ENCODE assay signal across 20 cellular contexts in the genomic region with DNA sequence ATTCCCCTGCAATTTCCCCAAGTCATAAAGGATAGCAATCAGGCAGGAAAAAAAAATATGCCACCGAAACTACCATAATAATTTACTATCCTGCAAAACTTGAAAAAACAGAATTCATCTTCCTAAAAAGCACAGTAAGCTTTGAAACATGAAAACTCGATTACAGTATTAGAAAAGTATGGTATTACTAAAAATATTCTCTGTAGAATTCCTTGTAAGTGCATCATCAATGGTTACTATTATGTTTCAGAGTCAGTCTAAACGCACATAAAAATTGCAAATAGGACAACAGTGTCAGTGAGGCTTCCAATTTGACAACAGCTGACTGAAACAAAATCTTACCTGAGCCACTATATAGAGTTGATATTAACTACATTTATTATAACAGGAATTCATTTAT. TPM values are rescaled to one million over a fixed set of nuclear protein-coding genes. Genes with fewer than 3 reads are reported as not detected.
DNase-seq lines count a peak whose midpoint lies in the region; ATAC-seq and TF ChIP-seq lines count a peak whose summit lies in the region.
"Had no signal": no experiment of that assay in that cellular context is flagged by ENCODE, and none has a peak within 500 bp of the region (broad histone marks: within the 10 kb centered on the region; RNA-seq: fewer than 3 reads in every experiment).

No MANE protein-coding gene starts in this region.

- no peaks in the 10 kb centered on the region for H3K36me3 ChIP-seq in esophagus muscularis mucosa
- H3K36me3 ChIP-seq: pancreas, upper lobe of left lung had no signal

- H3K9me3 ChIP-seq in esophagus muscularis mucosa: no peaks in the 10 kb centered on the region
- H3K9me3 ChIP-seq: pancreas, upper lobe of left lung had no signal

- TF ChIP-seq CTCF in activated B cell treated with CpG ODN at 0.5 μM for 24 hours (IDR thresholded peaks at IDR 0.05) (no peak), esophagus muscularis mucosa (IDR thresholded peaks at IDR 0.05) (no peak)

- WGBS in esophagus muscularis mucosa: 69% methylated on average over 3 of the region's 3 CpGs

- intact Hi-C loops in activated CD4-positive, alpha-beta T cell treated with anti-CD3 and anti-CD28 coated beads, Interleukin-2, amount 10 ng/mL, durations not matched to agents 24 days and 14 days (cut with micrococcal nuclease): no loop called here
- intact Hi-C loops in activated B cell treated with CpG ODN at 0.5 μM for 24 hours (cut with micrococcal nuclease) (no loop called here), esophagus muscularis mucosa (cut with DNase I) (no loop called here), head of caudate nucleus (cut with DNase I) (no loop called here)

- H3K4me3 ChIP-seq in esophagus muscularis mucosa: no peak overlapping the region
- H3K4me3 ChIP-seq: pancreas, skin epidermis, upper lobe of left lung had no signal

- H3K27me3 ChIP-seq in esophagus muscularis mucosa: no peaks in the 10 kb centered on the region
- H3K27me3 ChIP-seq: pancreas, upper lobe of left lung had no signal

- peaks cover 28% of the 10 kb centered on the region for H3K36me3 Mint-ChIP-seq in activated CD4-positive, alpha-beta T cell treated with anti-CD3 and anti-CD28 coated beads, Interleukin-2, amount 10 ng/mL, durations not matched to agents 24 days and 14 days (ENCODE audit: low read depth)
- H3K36me3 Mint-ChIP-seq in activated B cell treated with CpG ODN at 0.5 μM for 24 hours (ENCODE audit: low read depth): peaks cover 9% of the 10 kb centered on the region
- H3K36me3 Mint-ChIP-seq in stimulated activated effector memory CD8-positive, alpha-beta T cell treated with anti-CD3 and anti-CD28 coated beads, Interleukin-12 subunit alpha, Interleukin-12 subunit beta, amount 100 ng/mL, for 72 hours: peaks cover 17% of the 10 kb centered on the region

- H3K4me1 ChIP-seq in esophagus muscularis mucosa: peaks cover 28 to 57% (median 44%) of the 10 kb centered on the region in 4 donors

- peaks cover 30% of the 10 kb centered on the region for H3K4me1 Mint-ChIP-seq in activated CD4-positive, alpha-beta T cell treated with anti-CD3 and anti-CD28 coated beads, Interleukin-2, amount 10 ng/mL, durations not matched to agents 24 days and 14 days
- peaks cover 67% of the 10 kb centered on the region for H3K4me1 Mint-ChIP-seq in activated B cell treated with CpG ODN at 0.5 μM for 24 hours
- peaks cover 58% of the 10 kb centered on the region for H3K4me1 Mint-ChIP-seq in stimulated activated effector memory CD8-positive, alpha-beta T cell treated with anti-CD3 and anti-CD28 coated beads, Interleukin-12 subunit alpha, Interleukin-12 subunit beta, amount 100 ng/mL, for 72 hours

- H3K9me3 Mint-ChIP-seq in activated CD4-positive, alpha-beta T cell treated with anti-CD3 and anti-CD28 coated beads, Interleukin-2, amount 10 ng/mL, durations not matched to agents 24 days and 14 days: peaks cover 4% of the 10 kb centered on the region
- H3K9me3 Mint-ChIP-seq in activated B cell treated with CpG ODN at 0.5 μM for 24 hours: peaks cover 2% of the 10 kb centered on the region
- H3K9me3 Mint-ChIP-seq in stimulated activated effector memory CD8-positive, alpha-beta T cell treated with anti-CD3 and anti-CD28 coated beads, Interleukin-12 subunit alpha, Interleukin-12 subunit beta, amount 100 ng/mL, for 72 hours: no peaks in the 10 kb centered on the region

- DNase-seq in activated CD4-positive, alpha-beta T cell treated with anti-CD3 and anti-CD28 coated beads, Interleukin-2, amount 10 ng/mL, durations not matched to agents 24 days and 14 days: no peak
- DNase-seq in activated CD4-positive, alpha-beta T cell treated with anti-CD3 and anti-CD28 coated beads, Interleukin-2, amount 50 U/mL, for 48 hours: no peak
- no peak for DNase-seq in activated B cell treated with CpG ODN at 0.5 μM for 24 hours
- DNase-seq in foreskin melanocyte: peak; percentile 18
- no peak for DNase-seq in stimulated activated effector memory CD8-positive, alpha-beta T cell treated with anti-CD3 and anti-CD28 coated beads, Interleukin-12 subunit alpha, Interleukin-12 subunit beta, amount 100 ng/mL, for 72 hours (ENCODE audit: low spot score in 2 of 2)
- no peak for DNase-seq in esophagus muscularis mucosa (ENCODE audit: extremely low spot score)
- no peak for DNase-seq in NCI-H510A (lab: John Stamatoyannopoulos, UW)
- DNase-seq in head of caudate nucleus: no peak
- DNase-seq: cortex of kidney; GDM1; GOT3; KG1; kidney glomerular epithelial cell; NCI-H1048; pancreas; PC-3; stimulated activated naive CD4-positive, alpha-beta T cell treated with Interleukin-2 at 50 U/mL for 16 hours; upper lobe of left lung had no signal

- no peak overlapping the region for H3K27ac ChIP-seq in esophagus muscularis mucosa (replicated peaks in 1 of 4)
- H3K27ac ChIP-seq: pancreas, upper lobe of left lung had no signal

- no peak for TF ChIP-seq POLR2A in esophagus muscularis mucosa (IDR thresholded peaks at IDR 0.05; ENCODE audit: low read depth)

- ATAC-seq in activated B cell treated with CpG ODN at 0.5 μM for 24 hours (ENCODE audit: low read depth): no peak
- ATAC-seq in stimulated activated effector memory CD8-positive, alpha-beta T cell treated with anti-CD3 and anti-CD28 coated beads, Interleukin-12 subunit alpha, Interleukin-12 subunit beta, amount 100 ng/mL, for 72 hours: no peak
- ATAC-seq: esophagus mucosa, pancreas, PC-3 had no signal

- CTCF ChIA-PET in activated B cell treated with CpG ODN at 0.5 μM for 24 hours (lab: Charles Lee): interaction anchor here (0.6 to 1.3 kb wide), 3 partner anchors 15 to 397 kb away, joined by 3 to 4 read pairs (median 3); no protein-coding TSS in a partner anchor

- H3K4me3 Mint-ChIP-seq in activated CD4-positive, alpha-beta T cell treated with anti-CD3 and anti-CD28 coated beads, Interleukin-2, amount 10 ng/mL, durations not matched to agents 24 days and 14 days: no peak overlapping the region
- H3K4me3 Mint-ChIP-seq in activated B cell treated with CpG ODN at 0.5 μM for 24 hours: peak overlapping the region; percentile 36
- no peak overlapping the region for H3K4me3 Mint-ChIP-seq in stimulated activated effector memory CD8-positive, alpha-beta T cell treated with anti-CD3 and anti-CD28 coated beads, Interleukin-12 subunit alpha, Interleukin-12 subunit beta, amount 100 ng/mL, for 72 hours

- no peak for TF ChIP-seq EP300 in esophagus muscularis mucosa (IDR thresholded peaks at IDR 0.05)

- H3K27me3 Mint-ChIP-seq in activated CD4-positive, alpha-beta T cell treated with anti-CD3 and anti-CD28 coated beads, Interleukin-2, amount 10 ng/mL, durations not matched to agents 24 days and 14 days: no peaks in the 10 kb centered on the region
- no peaks in the 10 kb centered on the region for H3K27me3 Mint-ChIP-seq in activated B cell treated with CpG ODN at 0.5 μM for 24 hours

- POLR2A ChIA-PET in activated B cell treated with CpG ODN at 0.5 μM for 24 hours (lab: Charles Lee): interaction anchor here (0.8 to 2.7 kb wide), 4 partner anchors 10 to 68 kb away, joined by 3 to 10 read pairs (median 4); no protein-coding TSS in a partner anchor

- H3K27ac Mint-ChIP-seq in activated CD4-positive, alpha-beta T cell treated with anti-CD3 and anti-CD28 coated beads, Interleukin-2, amount 10 ng/mL, durations not matched to agents 24 days and 14 days: peak overlapping the region; percentile 47
- H3K27ac Mint-ChIP-seq in activated B cell treated with CpG ODN at 0.5 μM for 24 hours: peak overlapping the region; percentile 67
- peak overlapping the region; percentile 60 for H3K27ac Mint-ChIP-seq in stimulated activated effector memory CD8-positive, alpha-beta T cell treated with anti-CD3 and anti-CD28 coated beads, Interleukin-12 subunit alpha, Interleukin-12 subunit beta, amount 100 ng/mL, for 72 hours

RNA-seq across cellular contexts. Expression of a gene that starts 44.9 kb away (rescaled TPM):
- 80.0 and 85.2 TPM in 2 replicates for total RNA-seq in activated CD4-positive, alpha-beta T cell treated with anti-CD3 and anti-CD28 coated beads, Interleukin-2, amount 10 ng/mL, durations not matched to agents 24 days and 14 days
- total RNA-seq in activated B cell treated with CpG ODN at 0.5 μM for 24 hours (88.2 and 106 TPM in 2 replicates), esophagus muscularis mucosa (100 to 1,000 TPM; 114 to 180 (median 145) TPM)
